ENCODE assay signal across 15 cellular contexts in genomic region chr2:147588191-147588590, GRCh38.
DNase-seq lines count a peak whose midpoint lies in the region; ATAC-seq, FAIRE-seq and TF ChIP-seq lines count a peak whose summit lies in the region.
"Had no signal": no experiment of that assay in that cellular context is flagged by ENCODE, and none has a peak within 500 bp of the region (broad histone marks: within the 10 kb centered on the region; RNA-seq: fewer than 3 reads in every experiment).

No MANE protein-coding gene starts in this region.

- H3K27ac Mint-ChIP-seq in astrocyte (ENCODE audit: unreplicated experiment) = peak overlapping the region; percentile 77
- H3K27ac Mint-ChIP-seq in mesothelial cell of epicardium = no peak overlapping the region
- H3K27ac Mint-ChIP-seq: T-helper 1 cell treated with Interleukin-12 subunit alpha and Interleukin-12 subunit beta and Interleukin-4 antibody, amounts not matched to agents 30 μg/mL and 1 μg/mL, for 36 hours; WTC11 had no signal

- no peak overlapping the region for H3K4me3 Mint-ChIP-seq in astrocyte (ENCODE audit: unreplicated experiment)
- no peak overlapping the region for H3K4me3 Mint-ChIP-seq in mesothelial cell of epicardium
- H3K4me3 Mint-ChIP-seq: T-helper 1 cell treated with Interleukin-12 subunit alpha and Interleukin-12 subunit beta and Interleukin-4 antibody, amounts not matched to agents 30 μg/mL and 1 μg/mL, for 36 hours; WTC11 had no signal

- H3K4me1 Mint-ChIP-seq in astrocyte (ENCODE audit: low read depth, unreplicated experiment) (peaks cover 14% of the 10 kb centered on the region), mesothelial cell of epicardium (peaks cover 11% of the 10 kb centered on the region)
- H3K4me1 Mint-ChIP-seq: WTC11 had no signal

- TF ChIP-seq CTCF in astrocyte (IDR thresholded peaks at IDR 0.05; ENCODE audit: insufficient read depth, low read depth, low read length) (no peak), mesothelial cell of epicardium (IDR thresholded peaks at IDR 0.05; ENCODE audit: unreplicated experiment) (no peak), esophagus squamous epithelium (IDR thresholded peaks at IDR 0.05) (no peak)

- peak; percentile 78 for FAIRE-seq in astrocyte (lab: Jason Lieb, UNC)
- FAIRE-seq: colon had no signal

- 72 to 83% methylated on average over 2 of the region's 2 CpGs for WGBS in esophagus squamous epithelium, 2 donors

- H3K4me1 ChIP-seq in astrocyte (ENCODE audit: insufficient read depth, low read length) (peaks cover 4% of the 10 kb centered on the region), esophagus squamous epithelium (peaks cover 0 to 4% (median 0%) of the 10 kb centered on the region in 3 donors)
- H3K4me1 ChIP-seq: BLaER1 had no signal

- DNase-seq in HCEC 1CT = peak; percentile 85
- peak; percentile 90 for DNase-seq in astrocyte (ENCODE audit: low read depth)
- DNase-seq in iris pigment epithelial cell (ENCODE audit: low read depth) = peak; percentile 34
- DNase-seq in skeletal muscle cell (ENCODE audit: low read depth) = peak; percentile 30
- DNase-seq in mesothelial cell of epicardium (ENCODE audit: low spot score in 2 of 2, unreplicated experiment in 2 of 2) = no peak
- no peak for DNase-seq in esophagus squamous epithelium (lab: John Stamatoyannopoulos, UW)
- DNase-seq: KG1, NCI-H1105 treated with DMSO at 0.1 percent for 48 hours, SHP77 treated with DMSO at 0.1 percent for 48 hours had no signal

- H3K4me3 ChIP-seq in astrocyte (ENCODE audit: insufficient read depth, low read depth, low read length) (no peak overlapping the region), skeletal muscle cell (ENCODE audit: low read depth, low read length) (no peak overlapping the region), esophagus squamous epithelium (no peak overlapping the region)
- H3K4me3 ChIP-seq: BLaER1 had no signal

- H3K9me3 Mint-ChIP-seq in astrocyte (ENCODE audit: unreplicated experiment) (peaks cover 5% of the 10 kb centered on the region), mesothelial cell of epicardium (peaks cover 31% of the 10 kb centered on the region)

- intact Hi-C loops in esophagus squamous epithelium (cut with DNase I) = no loop called here

- H3K36me3 ChIP-seq in astrocyte (ENCODE audit: insufficient read depth, low read length) (no peaks in the 10 kb centered on the region), esophagus squamous epithelium (no peaks in the 10 kb centered on the region)
- H3K36me3 ChIP-seq: BLaER1 had no signal

- no peak for TF ChIP-seq POLR2A in esophagus squamous epithelium (IDR thresholded peaks at IDR 0.05)

- H3K4me2 ChIP-seq in astrocyte (ENCODE audit: low read length) = peak overlapping the region; percentile 36
- H3K4me2 ChIP-seq: BLaER1 had no signal

- peaks cover 7% of the 10 kb centered on the region for H3K9me3 ChIP-seq in astrocyte (ENCODE audit: insufficient read depth, low read depth, low read length)
- H3K9me3 ChIP-seq in esophagus squamous epithelium = no peaks in the 10 kb centered on the region

- H3K36me3 Mint-ChIP-seq in astrocyte (ENCODE audit: low read depth, unreplicated experiment) (no peaks in the 10 kb centered on the region), mesothelial cell of epicardium (peaks cover 8% of the 10 kb centered on the region)

- H4K20me1 ChIP-seq in astrocyte (ENCODE audit: insufficient read depth, low read length) = no peaks in the 10 kb centered on the region
- H4K20me1 ChIP-seq: BLaER1 had no signal

- H3K27me3 ChIP-seq in astrocyte (ENCODE audit: insufficient read depth, low read length) (no peaks in the 10 kb centered on the region), esophagus squamous epithelium (no peaks in the 10 kb centered on the region)
- H3K27me3 ChIP-seq: BLaER1 had no signal

- H2AFZ ChIP-seq in astrocyte (ENCODE audit: low read depth, low read length) = no peak overlapping the region

- H3K79me2 ChIP-seq in astrocyte (ENCODE audit: insufficient read depth, low read length) = no peaks in the 10 kb centered on the region

- H3K9ac ChIP-seq in astrocyte (ENCODE audit: low read length) = no peak overlapping the region
- H3K9ac ChIP-seq: BLaER1 had no signal

- H3K27me3 Mint-ChIP-seq in astrocyte (ENCODE audit: low read depth, unreplicated experiment) (no peaks in the 10 kb centered on the region), mesothelial cell of epicardium (ENCODE audit: low read depth) (no peaks in the 10 kb centered on the region)

- H3K27ac ChIP-seq in astrocyte (ENCODE audit: low read depth, low read length) = peak overlapping the region; percentile 25
- H3K27ac ChIP-seq in esophagus squamous epithelium = no peak overlapping the region
- H3K27ac ChIP-seq: BLaER1 had no signal

- ATAC-seq in HG03097 (IDR thresholded peaks at IDR 0.05; ENCODE audit: low FRiP score, unreplicated experiment) = no peak
- ATAC-seq in GM18907 (IDR thresholded peaks at IDR 0.05; ENCODE audit: unreplicated experiment) = no peak
- ATAC-seq: WTC11 had no signal

Comparison
In these comparisons a context has a peak if more than half of its experiments do, and no peak if none do; other contexts are left out.
1. DNase-seq: peak in HCEC 1CT (single experiment), astrocyte (single experiment), iris pigment epithelial cell (single experiment) and skeletal muscle cell (single experiment); none in mesothelial cell of epicardium (0 of 2) and esophagus squamous epithelium (single experiment).